ENCODE assay signal across 17 cellular contexts in the genomic region with DNA sequence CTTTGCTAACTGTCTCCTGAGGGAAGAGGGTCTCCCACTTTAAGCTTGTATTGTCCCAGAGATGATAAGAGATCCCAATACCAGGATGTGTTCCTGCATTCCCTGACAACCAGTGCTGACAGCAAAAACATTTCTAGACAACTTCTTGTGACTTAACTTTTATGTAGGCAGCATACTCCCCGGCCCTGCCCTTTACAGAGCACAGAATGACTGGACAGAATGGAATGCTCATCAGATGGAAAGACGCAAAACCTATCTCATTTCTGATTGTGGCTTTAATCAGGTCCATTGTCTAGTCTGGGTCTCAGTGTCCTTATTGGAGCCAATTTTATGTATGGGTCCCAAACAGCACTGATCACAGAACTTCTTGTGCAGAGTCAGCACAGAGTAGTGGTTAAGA. TPM values are rescaled to one million over a fixed set of nuclear protein-coding genes. Genes with fewer than 3 reads are reported as not detected.
DNase-seq lines count a peak whose midpoint lies in the region; ATAC-seq and TF ChIP-seq lines count a peak whose summit lies in the region.
"Had no signal": no experiment of that assay in that cellular context is flagged by ENCODE, and none has a peak within 500 bp of the region (broad histone marks: within the 10 kb centered on the region; RNA-seq: fewer than 3 reads in every experiment).

No MANE protein-coding gene starts in this region.

- no peaks in the 10 kb centered on the region for H3K27me3 Mint-ChIP-seq in activated CD8-positive, alpha-beta T cell treated with anti-CD3 and anti-CD28 coated beads, Interleukin-2, amount 10 ng/mL, durations not matched to agents 7 days and 5 days (ENCODE audit: low read depth)
- H3K27me3 Mint-ChIP-seq: activated CD4-positive, alpha-beta T cell treated with anti-CD3 and anti-CD28 coated beads, Interleukin-2, amount 10 ng/mL, durations not matched to agents 24 days and 14 days; brain had no signal

- TF ChIP-seq POLR2A in IMR-90 (IDR thresholded peaks at IDR 0.05; ENCODE audit: low read depth, low read length): no peak

- H4K91ac ChIP-seq in IMR-90 (ENCODE audit: insufficient read depth, low read depth, low read length): peak overlapping the region; percentile 67

- H3K79me2 ChIP-seq in mammary epithelial cell (ENCODE audit: insufficient read depth, low read length): no peaks in the 10 kb centered on the region
- H3K79me2 ChIP-seq in hepatocyte: no peaks in the 10 kb centered on the region

- H3K36me3 ChIP-seq in IMR-90 (ENCODE audit: control insufficient read depth, insufficient read depth, low read length) (no peaks in the 10 kb centered on the region), mammary epithelial cell (ENCODE audit: insufficient read depth, low read length) (no peaks in the 10 kb centered on the region), hepatocyte (replicated peaks; ENCODE audit: insufficient read depth, low read depth) (no peaks in the 10 kb centered on the region)
- H3K36me3 ChIP-seq: HAP-1 had no signal

- peak overlapping the region; percentile 29; the same call in 1 of the 2 replicates for H3K56ac ChIP-seq in IMR-90 (ENCODE audit: extremely low read depth, insufficient read depth, low read length)

- intact Hi-C loops in IMR-90 (cut with micrococcal nuclease) (no loop called here), mammary epithelial cell (cut with micrococcal nuclease) (no loop called here)

- CTCF ChIA-PET in IMR-90 (lab: Yijun Ruan, JAX): no interaction called here
- CTCF ChIA-PET in mammary epithelial cell (lab: Charles Lee; ENCODE audit: low non-redundant PET): no interaction called here
- CTCF ChIA-PET in activated CD8-positive, alpha-beta T cell treated with anti-CD3 and anti-CD28 coated beads, Interleukin-2, amount 10 ng/mL, durations not matched to agents 7 days and 5 days (lab: Charles Lee): no interaction called here

- peak overlapping the region; percentile 76 for H4K5ac ChIP-seq in IMR-90 (ENCODE audit: low read depth, low read length)

- H3K4me3 ChIP-seq in IMR-90 (ENCODE audit: insufficient read depth, low read depth, low read length) (no peak overlapping the region), mammary epithelial cell (replicated peaks in 1 of 3; ENCODE audit: insufficient read depth in 1 of 3, low read depth in 2 of 3, low read length in 3 of 3) (no peak overlapping the region), hepatocyte (no peak overlapping the region)
- H3K4me3 ChIP-seq: HAP-1 had no signal

- BruUV-seq in IMR-90 (replicated peaks; lab: Mats Ljungman, UMichigan) (no TSS peak), mammary epithelial cell (replicated peaks; lab: Mats Ljungman, UMichigan) (no TSS peak)

- peak overlapping the region; percentile 93 for H2BK120ac ChIP-seq in IMR-90 (ENCODE audit: low read depth, low read length)

- peak overlapping the region; percentile 77 for H3K4ac ChIP-seq in IMR-90 (ENCODE audit: low read depth, low read length)

- no peaks in the 10 kb centered on the region for H3K79me1 ChIP-seq in IMR-90 (ENCODE audit: low read depth in 1 of 2, low read length in 2 of 2)

- H2AK5ac ChIP-seq in IMR-90 (ENCODE audit: low read depth, low read length): peak overlapping the region; percentile 88

- H3K36me3 Mint-ChIP-seq in activated CD8-positive, alpha-beta T cell treated with anti-CD3 and anti-CD28 coated beads, Interleukin-2, amount 10 ng/mL, durations not matched to agents 7 days and 5 days (ENCODE audit: low read depth): no peaks in the 10 kb centered on the region
- H3K36me3 Mint-ChIP-seq: brain had no signal

- H3K9ac ChIP-seq in IMR-90 (ENCODE audit: low read depth, low read length) (no peak overlapping the region), mammary epithelial cell (ENCODE audit: insufficient read depth, low read length) (peak overlapping the region; percentile 36)

- in situ Hi-C loops in IMR-90 (cut with MboI; ENCODE audit: low sequenced_read_pairs): no loop called here
- in situ Hi-C loops in mammary epithelial cell (cut with MboI; ENCODE audit: low sequenced_read_pairs in 2 of 2): no loop called here

- TF ChIP-seq CTCF in IMR-90 (conservative IDR thresholded peaks at IDR 0.05; ENCODE audit: low read depth, low read length) (no peak), mammary epithelial cell (conservative IDR thresholded peaks at IDR 0.05 in 1 of 2, IDR thresholded peaks at IDR 0.05 in 1 of 2; ENCODE audit: extremely low read depth in 1 of 2, insufficient read depth in 1 of 2, low read depth in 1 of 2, low read length in 2 of 2) (no peak), hepatocyte (IDR thresholded peaks at IDR 0.05; ENCODE audit: poor library complexity) (no peak)

- peak overlapping the region; percentile 4; the same call in 1 of the 2 replicates for H3K4me2 ChIP-seq in IMR-90 (ENCODE audit: low read depth, low read length)
- H3K4me2 ChIP-seq in mammary epithelial cell (ENCODE audit: insufficient read depth, low read depth, low read length): no peak overlapping the region
- H3K4me2 ChIP-seq in hepatocyte: no peak overlapping the region

- no peaks in the 10 kb centered on the region for H3K27me3 ChIP-seq in IMR-90 (ENCODE audit: control insufficient read depth, insufficient read depth, low read length)
- H3K27me3 ChIP-seq in mammary epithelial cell (ENCODE audit: insufficient read depth, low read length): no peaks in the 10 kb centered on the region
- H3K27me3 ChIP-seq in hepatocyte: no peaks in the 10 kb centered on the region

- H3K27ac ChIP-seq in IMR-90 (ENCODE audit: insufficient read depth, low read length): peak overlapping the region; percentile 48
- peak overlapping the region; percentile 72 for H3K27ac ChIP-seq in mammary epithelial cell (ENCODE audit: insufficient read depth, low read depth, low read length)
- peak overlapping the region; percentile 31 for H3K27ac ChIP-seq in hepatocyte

- H3K4me1 Mint-ChIP-seq in activated CD8-positive, alpha-beta T cell treated with anti-CD3 and anti-CD28 coated beads, Interleukin-2, amount 10 ng/mL, durations not matched to agents 7 days and 5 days (ENCODE audit: low read depth): no peaks in the 10 kb centered on the region
- H3K4me1 Mint-ChIP-seq: brain had no signal

- peaks cover 10% of the 10 kb centered on the region; the same call in 1 of the 2 replicates for H3K9me1 ChIP-seq in IMR-90 (ENCODE audit: insufficient read depth, low read length)

- peak overlapping the region; percentile 80 for H2BK5ac ChIP-seq in IMR-90 (ENCODE audit: low read depth, low read length, poor library complexity, severe bottlenecking)

- ATAC-seq in IMR-90 (ENCODE audit: low read depth) (peak; percentile 80), HG03097 (IDR thresholded peaks at IDR 0.05; ENCODE audit: low FRiP score, unreplicated experiment) (no peak), HG02759 (IDR thresholded peaks at IDR 0.05; ENCODE audit: unreplicated experiment) (no peak)
- no peak for ATAC-seq in activated CD8-positive, alpha-beta T cell treated with anti-CD3 and anti-CD28 coated beads, Interleukin-2, amount 10 ng/mL, durations not matched to agents 7 days and 5 days

- 0 out of 2 replicates have a peak overlapping the region, but pooled peaks have one; percentile 23 for H3K23ac ChIP-seq in IMR-90 (ENCODE audit: low read depth, low read length)

- H4K20me1 ChIP-seq in IMR-90 (ENCODE audit: insufficient read depth, low read length) (no peaks in the 10 kb centered on the region), mammary epithelial cell (ENCODE audit: insufficient read depth, low read length) (no peaks in the 10 kb centered on the region), hepatocyte (ENCODE audit: insufficient read depth, poor library complexity, severe bottlenecking) (no peaks in the 10 kb centered on the region)

- peak overlapping the region; percentile 44 to 73 for H4K8ac ChIP-seq in IMR-90 (ENCODE audit: low read depth in 2 of 2, low read length in 2 of 2)

- peak overlapping the region; percentile 95 for H2BK20ac ChIP-seq in IMR-90 (ENCODE audit: low read depth, low read length)

- 40% methylated on average over 1 of the region's 2 CpGs; no CpG with 5 or more reads in 1 of the 2 experiments for WGBS in IMR-90 (ENCODE audit: extremely low coverage in 2 of 2, insufficient read length in 1 of 2), 2 experiments
- WGBS in mammary epithelial cell (ENCODE audit: low coverage, missing lambda C conversion rate): 31% methylated on average over 2 of the region's 2 CpGs
- WGBS in hepatocyte (ENCODE audit: low lambda C conversion rate, missing lambda C conversion rate): 50% methylated on average over 2 of the region's 2 CpGs

- H2BK15ac ChIP-seq in IMR-90 (ENCODE audit: low read depth, low read length): peak overlapping the region; percentile 59; the same call in 2 of the 3 replicates

- H3K9me3 ChIP-seq in IMR-90 (ENCODE audit: control insufficient read depth, insufficient read depth, low read length) (no peaks in the 10 kb centered on the region), mammary epithelial cell (replicated peaks; ENCODE audit: insufficient read depth, low read length) (no peaks in the 10 kb centered on the region), hepatocyte (ENCODE audit: low read depth) (no peaks in the 10 kb centered on the region)
- H3K9me3 ChIP-seq: HAP-1 had no signal

- no peak overlapping the region for H3K27ac Mint-ChIP-seq in activated CD8-positive, alpha-beta T cell treated with anti-CD3 and anti-CD28 coated beads, Interleukin-2, amount 10 ng/mL, durations not matched to agents 7 days and 5 days
- H3K27ac Mint-ChIP-seq: activated CD4-positive, alpha-beta T cell treated with anti-CD3 and anti-CD28 coated beads, Interleukin-2, amount 10 ng/mL, durations not matched to agents 24 days and 14 days; brain had no signal

- peak overlapping the region; percentile 46 for H3K14ac ChIP-seq in IMR-90 (replicated peaks; ENCODE audit: low read depth, low read length)

- H3K9me3 Mint-ChIP-seq in activated CD8-positive, alpha-beta T cell treated with anti-CD3 and anti-CD28 coated beads, Interleukin-2, amount 10 ng/mL, durations not matched to agents 7 days and 5 days (ENCODE audit: insufficient read depth): no peaks in the 10 kb centered on the region

- H3K4me1 ChIP-seq in IMR-90 (ENCODE audit: control insufficient read depth, insufficient read depth, low read length) (peaks cover 11% of the 10 kb centered on the region), mammary epithelial cell (ENCODE audit: insufficient read depth, low read length) (peaks cover 14% of the 10 kb centered on the region), hepatocyte (ENCODE audit: insufficient read depth) (no peaks in the 10 kb centered on the region)
- H3K4me1 ChIP-seq: HAP-1 had no signal

- dilution Hi-C loops in IMR-90 (cut with HindIII; ENCODE audit: low sequenced_read_pairs, unreplicated experiment) (no loop called here), mammary epithelial cell (cut with HindIII; ENCODE audit: low sequenced_read_pairs) (no loop called here)

- POLR2A ChIA-PET in IMR-90 (lab: Charles Lee; ENCODE audit: unreplicated experiment): no interaction called here
- POLR2A ChIA-PET in activated CD8-positive, alpha-beta T cell treated with anti-CD3 and anti-CD28 coated beads, Interleukin-2, amount 10 ng/mL, durations not matched to agents 7 days and 5 days (lab: Charles Lee): no interaction called here

- peak overlapping the region; percentile 58 for H2AFZ ChIP-seq in IMR-90 (replicated peaks; ENCODE audit: low read length, poor library complexity)
- peak overlapping the region; percentile 59 for H2AFZ ChIP-seq in mammary epithelial cell (ENCODE audit: low read depth, low read length)
- H2AFZ ChIP-seq in hepatocyte: no peak overlapping the region

- TF ChIP-seq RAD21 in IMR-90 (IDR thresholded peaks at IDR 0.05; ENCODE audit: low read length): no peak

- peak overlapping the region; percentile 85; the same call in 1 of the 2 replicates for H3K18ac ChIP-seq in IMR-90 (ENCODE audit: low read depth, low read length)

- no peaks in the 10 kb centered on the region for H3K9me2 ChIP-seq in hepatocyte (replicated peaks; ENCODE audit: insufficient read depth)

- H2AK9ac ChIP-seq in IMR-90 (replicated peaks; ENCODE audit: low read depth, low read length, poor library complexity): peak overlapping the region; percentile 74

- no peak overlapping the region for H3K4me3 Mint-ChIP-seq in activated CD8-positive, alpha-beta T cell treated with anti-CD3 and anti-CD28 coated beads, Interleukin-2, amount 10 ng/mL, durations not matched to agents 7 days and 5 days
- H3K4me3 Mint-ChIP-seq: activated CD4-positive, alpha-beta T cell treated with anti-CD3 and anti-CD28 coated beads, Interleukin-2, amount 10 ng/mL, durations not matched to agents 24 days and 14 days; brain had no signal

- DNase-seq in A172 (ENCODE audit: low spot score) (peak; percentile 46), IMR-90 (peak; percentile 79), mammary epithelial cell (peak; percentile 53), hepatocyte (ENCODE audit: low spot score) (peak; percentile 16), hypothalamus (lab: John Stamatoyannopoulos, UW) (no peak)
- no peak for DNase-seq in activated CD8-positive, alpha-beta T cell treated with anti-CD3 and anti-CD28 coated beads, Interleukin-2, amount 10 ng/mL, durations not matched to agents 7 days and 5 days
- DNase-seq: 8988T; activated CD4-positive, alpha-beta T cell treated with anti-CD3 and anti-CD28 coated beads, Interleukin-2, amount 10 ng/mL, durations not matched to agents 24 days and 14 days; midbrain; NCI-H2171 treated with DMSO at 0.1 percent for 48 hours; substantia nigra; T-helper 1 cell had no signal

RNA-seq across cellular contexts. Expression of a gene that starts 18.2 kb away (rescaled TPM):
- 0.38 and 2.8 TPM in 2 replicates for total RNA-seq in A172 (2014; rRNA removed; shearing (Covaris generic))
- total RNA-seq in IMR-90 (2012; rRNA removed) (0.28 and 0.36 TPM in 2 replicates), mammary epithelial cell (under 1 TPM; 0.42 to 0.50 TPM), hepatocyte (0.24 and 2.9 TPM in 2 replicates)
- polyA plus RNA-seq in IMR-90 (2012; rRNA removed) (0.65 and 0.74 TPM in 2 replicates), mammary epithelial cell (1.0 TPM), hepatocyte (0.93 and 2.7 TPM in 2 replicates)
- polyA plus RNA-seq in IMR-90 (2012; cell fraction: cytosol; rRNA removed): 0.15 and 0.66 TPM in 2 replicates
- 0.16 and 0.36 TPM in 2 replicates for polyA plus RNA-seq in IMR-90 (2012; cell fraction: nucleus; rRNA removed; ENCODE audit: low replicate concordance)
- polyA minus RNA-seq in mammary epithelial cell: not detected
- total RNA-seq in activated CD8-positive, alpha-beta T cell treated with anti-CD3 and anti-CD28 coated beads, Interleukin-2, amount 10 ng/mL, durations not matched to agents 7 days and 5 days: not detected
- total RNA-seq: activated CD4-positive, alpha-beta T cell treated with anti-CD3 and anti-CD28 coated beads, Interleukin-2, amount 10 ng/mL, durations not matched to agents 24 days and 14 days; osteocyte had no signal

Comparison
In these comparisons a context has a peak if more than half of its experiments do, and no peak if none do; other contexts are left out.
1. DNase-seq: peak in A172 (single experiment), IMR-90 (single experiment), mammary epithelial cell (single experiment) and hepatocyte (single experiment); none in activated CD8-positive, alpha-beta T cell treated with anti-CD3 and anti-CD28 coated beads, Interleukin-2, amount 10 ng/mL, durations not matched to agents 7 days and 5 days (single experiment) and hypothalamus (0 of 51).
2. Peak in every context shown above with its lines, with median percentiles within 50 percentile points of each other: H3K27ac ChIP-seq.